7 cellular contexts compared by ENCODE assay signal in the genomic region with DNA sequence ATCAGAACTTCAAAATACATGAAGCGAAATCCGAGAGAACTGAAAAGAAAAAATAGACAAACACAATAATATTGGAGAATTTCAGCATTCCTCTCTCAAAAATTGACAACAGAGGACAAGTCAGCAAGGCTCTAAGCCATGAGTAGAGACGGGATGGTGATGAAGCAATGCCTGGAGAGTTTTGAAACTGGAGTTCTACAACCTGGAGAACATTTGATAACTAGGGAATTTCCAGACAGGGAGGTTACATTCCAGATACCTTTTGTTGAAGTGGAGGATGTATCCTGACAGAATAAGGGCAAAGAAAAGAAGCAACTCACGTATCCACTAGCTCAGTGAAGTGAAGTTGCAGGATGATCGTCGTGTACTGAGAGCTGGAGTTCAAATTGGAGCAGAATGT.
"Had no signal": no experiment of that assay in that cellular context is flagged by ENCODE, and none has a peak within 500 bp of the region (broad histone marks: within the 10 kb centered on the region; RNA-seq: fewer than 3 reads in every experiment).

No MANE protein-coding gene starts in this region.

- H3K4me1 Mint-ChIP-seq: IgD-negative memory B cell had no signal

- H3K4me3 ChIP-seq: K562 had no signal

- H3K27ac Mint-ChIP-seq: IgD-negative memory B cell had no signal

- H3K36me3 Mint-ChIP-seq: IgD-negative memory B cell had no signal

- DNase-seq: IMR-90, KBM-7, KG1 had no signal

- H3K4me3 Mint-ChIP-seq: IgD-negative memory B cell had no signal

- ATAC-seq: HepG2, K562 had no signal

- H3K27ac ChIP-seq: HL-60 had no signal
